In genomic region chr3:72297481-72297880, GRCh38 we compare ENCODE assay signal across 33 cellular contexts.
"Had no signal": no experiment of that assay in that cellular context is flagged by ENCODE, and none has a peak within 500 bp of the region (broad histone marks: within the 10 kb centered on the region; RNA-seq: fewer than 3 reads in every experiment).

No MANE protein-coding gene starts in this region.

- H3K9me3 Mint-ChIP-seq: activated B cell treated with CpG ODN at 0.5 μM for 24 hours; activated CD4-positive, alpha-beta memory T cell treated with anti-CD3 and anti-CD28 coated beads for 36 hours; activated naive CD4-positive, alpha-beta T cell treated with anti-CD3 and anti-CD28 coated beads for 36 hours; activated T-helper 1 cell treated with anti-CD3 and anti-CD28 coated beads, Interleukin-12 subunit alpha, Interleukin-12 subunit beta, Interleukin-2, Interleukin-4 antibody, amounts not matched to agents 30 ng/mL and 10 ng/mL and 1 ng/mL, durations not matched to agents 14 hours and 24 hours and 36 hours; T-helper 1 cell treated with Interleukin-12 subunit alpha and Interleukin-12 subunit beta and Interleukin-4 antibody, amounts not matched to agents 30 μg/mL and 1 μg/mL, for 36 hours; T-helper 2 cell treated with Interferon-gamma antibody and Interleukin-4, amounts not matched to agents 5 μg/mL and 100 μg/mL, for 36 hours had no signal

- H3K4me3 ChIP-seq: adrenal gland, PC-9, SJCRH30, SK-N-MC had no signal

- DNase-seq: activated B cell treated with CpG ODN at 0.5 μM for 24 hours; activated CD4-positive, alpha-beta memory T cell treated with anti-CD3 and anti-CD28 coated beads for 36 hours; activated CD4-positive, alpha-beta T cell treated with anti-CD3 and anti-CD28 coated beads for 4 hours; activated CD4-positive, alpha-beta T cell treated with anti-CD3 and anti-CD28 coated beads, Interleukin-2, amount 50 U/mL, for 1 hour; activated CD4-positive, CD25-positive, alpha-beta regulatory T cell treated with anti-CD3 and anti-CD28 coated beads, Interleukin-2, amount 50 U/mL, for 72 hours; activated CD8-positive, alpha-beta memory T cell treated with anti-CD3 and anti-CD28 coated beads, Interleukin-2, amount 50 U/mL, for 4 hours; activated gamma-delta T cell treated with Interleukin-2 at 50 U/mL for 16 hours; activated naive CD4-positive, alpha-beta T cell treated with anti-CD3 and anti-CD28 coated beads for 36 hours; activated T-cell treated with anti-CD3 and anti-CD28 coated beads for 4 hours; activated T-cell treated with anti-CD3 and anti-CD28 coated beads, Interleukin-2, amount 50 U/mL, for 4 hours; adrenal gland; MM.1S; MV-4-11; NCI-H1092; NCI-H1417; NCI-H146; NCI-H187; NCI-H2107; NCI-H2171; NCI-H510A; NCI-H526; NCI-H748 treated with DMSO at 0.1 percent for 48 hours; NK-92 treated with Interleukin-12 subunit alpha and Interleukin-12 subunit beta, amount 100 ng/mL, for 24 hours; PC-9; Right ventricle myocardium superior; SJCRH30 had no signal

- H3K36me3 ChIP-seq: adrenal gland, SJCRH30 had no signal

- H3K4me1 Mint-ChIP-seq: activated B cell treated with CpG ODN at 0.5 μM for 24 hours had no signal

- H3K9ac ChIP-seq: KMS-11 had no signal

- H3K27me3 ChIP-seq: adrenal gland, SJCRH30 had no signal

- H3K27me3 Mint-ChIP-seq: activated B cell treated with CpG ODN at 0.5 μM for 24 hours, brain had no signal

- H3K4me1 ChIP-seq: adrenal gland, SJCRH30 had no signal

- H3K4me3 Mint-ChIP-seq: activated B cell treated with CpG ODN at 0.5 μM for 24 hours; activated CD4-positive, alpha-beta memory T cell treated with anti-CD3 and anti-CD28 coated beads for 36 hours; activated naive CD4-positive, alpha-beta T cell treated with anti-CD3 and anti-CD28 coated beads for 36 hours; activated T-cell treated with anti-CD3 and anti-CD28 coated beads, Interleukin-2, amount 50 U/mL, for 4 hours; activated T-helper 1 cell treated with anti-CD3 and anti-CD28 coated beads, Interleukin-12 subunit alpha, Interleukin-12 subunit beta, Interleukin-2, Interleukin-4 antibody, amounts not matched to agents 30 ng/mL and 10 ng/mL and 1 ng/mL, durations not matched to agents 14 hours and 24 hours and 36 hours; brain; T-helper 1 cell treated with Interleukin-12 subunit alpha and Interleukin-12 subunit beta and Interleukin-4 antibody, amounts not matched to agents 30 μg/mL and 1 μg/mL, for 36 hours; T-helper 2 cell treated with Interferon-gamma antibody and Interleukin-4, amounts not matched to agents 5 μg/mL and 100 μg/mL, for 36 hours had no signal

- H3K9me3 ChIP-seq: adrenal gland, SJCRH30 had no signal

- H3K27ac ChIP-seq: adrenal gland, KMS-11, PC-9, SJCRH30, SK-N-MC had no signal

- ATAC-seq: activated naive CD4-positive, alpha-beta T cell treated with anti-CD3 and anti-CD28 coated beads, Interleukin-2, amount 50 U/mL, for 72 hours; activated T-cell treated with anti-CD3 and anti-CD28 coated beads, Interleukin-2, amount 50 U/mL, for 4 hours had no signal

- H3K27ac Mint-ChIP-seq: activated B cell treated with CpG ODN at 0.5 μM for 24 hours; activated CD4-positive, alpha-beta memory T cell treated with anti-CD3 and anti-CD28 coated beads for 36 hours; activated naive CD4-positive, alpha-beta T cell treated with anti-CD3 and anti-CD28 coated beads for 36 hours; activated naive CD4-positive, alpha-beta T cell treated with anti-CD3 and anti-CD28 coated beads, Interleukin-2, amount 50 U/mL, for 72 hours; activated T-helper 1 cell treated with anti-CD3 and anti-CD28 coated beads, Interleukin-12 subunit alpha, Interleukin-12 subunit beta, Interleukin-2, Interleukin-4 antibody, amounts not matched to agents 30 ng/mL and 10 ng/mL and 1 ng/mL, durations not matched to agents 14 hours and 24 hours and 36 hours; T-helper 1 cell treated with Interleukin-12 subunit alpha and Interleukin-12 subunit beta and Interleukin-4 antibody, amounts not matched to agents 30 μg/mL and 1 μg/mL, for 36 hours; T-helper 2 cell treated with Interferon-gamma antibody and Interleukin-4, amounts not matched to agents 5 μg/mL and 100 μg/mL, for 36 hours had no signal

- H3K36me3 Mint-ChIP-seq: activated CD4-positive, alpha-beta memory T cell treated with anti-CD3 and anti-CD28 coated beads for 36 hours; activated naive CD4-positive, alpha-beta T cell treated with anti-CD3 and anti-CD28 coated beads, Interleukin-2, amount 50 U/mL, for 72 hours; brain had no signal
